ENCODE assay signal across 21 cellular contexts in the genomic region with DNA sequence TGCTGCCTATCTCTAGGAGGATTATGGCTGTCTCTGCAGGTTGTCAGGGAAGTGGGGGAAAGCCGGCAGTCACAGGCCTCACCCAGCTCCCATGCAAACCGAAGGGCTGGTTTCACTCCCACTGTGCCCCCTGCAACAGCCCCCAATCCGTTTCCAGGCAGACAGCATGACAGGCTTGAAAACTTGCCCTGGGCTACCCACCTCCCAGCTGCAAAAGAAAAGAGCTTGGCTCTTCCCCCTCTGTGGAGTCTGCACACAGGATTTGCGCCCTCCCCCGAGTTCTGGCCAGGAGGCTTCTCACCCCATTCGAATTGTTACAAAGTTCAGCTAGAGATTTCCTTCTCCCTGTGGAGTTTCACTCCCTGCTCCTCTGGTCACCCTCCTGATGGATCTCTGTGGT.
"Had no signal": no experiment of that assay in that cellular context is flagged by ENCODE, and none has a peak within 500 bp of the region (broad histone marks: within the 10 kb centered on the region; RNA-seq: fewer than 3 reads in every experiment).

No MANE protein-coding gene starts in this region.

- FAIRE-seq: astrocyte had no signal

- ATAC-seq: activated T-cell treated with anti-CD3 and anti-CD28 coated beads, Interleukin-2, amount 50 U/mL, for 4 hours; effector memory CD8-positive, alpha-beta T cell; gastrocnemius medialis; left cardiac atrium; mucosa of descending colon had no signal

- H3K27ac ChIP-seq: esophagus muscularis mucosa, gastrocnemius medialis, spleen, tibial artery had no signal

- H3K27me3 ChIP-seq: esophagus muscularis mucosa, gastrocnemius medialis, spleen, tibial artery had no signal

- DNase-seq: activated B cell treated with CpG ODN at 0.5 μM for 24 hours; activated CD4-positive, alpha-beta T cell treated with anti-CD3 and anti-CD28 coated beads for 4 hours; activated CD4-positive, alpha-beta T cell treated with anti-CD3 and anti-CD28 coated beads, Interleukin-2, amount 50 U/mL, for 48 hours; activated CD8-positive, alpha-beta memory T cell treated with anti-CD3 and anti-CD28 coated beads, Interleukin-2, amount 50 U/mL, for 48 hours; activated naive CD4-positive, alpha-beta T cell; activated naive CD8-positive, alpha-beta T cell treated with anti-CD3 and anti-CD28 coated beads for 36 hours; activated T-cell treated with anti-CD3 and anti-CD28 coated beads, Interleukin-2, amount 50 U/mL, for 4 hours; central memory CD4-positive, alpha-beta T cell; effector memory CD8-positive, alpha-beta T cell; gastrocnemius medialis; hippocampal formation; islet precursor cell; left cardiac atrium; mucosa of descending colon; nephron progenitor cell; spleen; stimulated activated CD4-positive, alpha-beta T cell treated with anti-CD3 and anti-CD28 coated beads, Interleukin-4, amount 100 ng/mL, for 24 hours; T1000; tibial artery had no signal

- H3K4me1 ChIP-seq: esophagus muscularis mucosa, gastrocnemius medialis, spleen, tibial artery had no signal

- H3K36me3 ChIP-seq: esophagus muscularis mucosa, gastrocnemius medialis, spleen, tibial artery had no signal

- H3K9me3 ChIP-seq: esophagus muscularis mucosa, gastrocnemius medialis, mucosa of descending colon, tibial artery had no signal

- H3K4me3 ChIP-seq: esophagus muscularis mucosa, gastrocnemius medialis, mucosa of descending colon, spleen, tibial artery had no signal
